ENCODE assay signal across 9 cellular contexts in the genomic region with DNA sequence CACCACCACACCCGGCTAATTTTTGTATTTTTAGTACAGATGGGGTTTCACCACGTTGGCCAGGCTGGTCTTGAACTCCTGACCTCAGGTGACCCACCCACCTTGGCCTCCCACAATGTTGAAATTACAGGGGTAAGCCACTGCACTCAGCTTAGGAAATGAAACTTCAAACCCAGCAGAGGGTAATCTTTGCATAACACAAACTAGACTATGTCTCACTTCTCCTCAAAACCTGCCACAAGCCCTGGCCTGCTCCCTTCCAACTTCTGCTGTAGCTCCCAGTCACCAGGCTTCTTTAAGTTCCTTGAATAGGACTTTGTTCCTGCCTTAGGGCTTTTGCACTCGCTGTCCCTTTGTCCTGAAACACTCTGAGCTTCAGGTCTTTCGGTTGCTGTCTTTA. TPM values are rescaled to one million over a fixed set of nuclear protein-coding genes. Genes with fewer than 3 reads are reported as not detected.
DNase-seq lines count a peak whose midpoint lies in the region; ATAC-seq and TF ChIP-seq lines count a peak whose summit lies in the region.
"Had no signal": no experiment of that assay in that cellular context is flagged by ENCODE, and none has a peak within 500 bp of the region (broad histone marks: within the 10 kb centered on the region; RNA-seq: fewer than 3 reads in every experiment).

No MANE protein-coding gene starts in this region.

- peak overlapping the region; percentile 98 for H3K27ac ChIP-seq in epithelial cell of prostate
- H3K27ac ChIP-seq in WERI-Rb-1 = no peak overlapping the region

- BruUV-seq in Calu3 (replicated peaks; lab: Mats Ljungman, UMichigan) = no TSS peak

- DNase-seq in Calu3 = no peak
- DNase-seq in epithelial cell of prostate (ENCODE audit: low read depth, low spot score) = no peak
- DNase-seq in iPS-NIHi7 (ENCODE audit: extremely low spot score) = no peak
- DNase-seq in activated gamma-delta T cell treated with Interleukin-2 at 50 U/mL for 16 hours = no peak
- DNase-seq in WERI-Rb-1 = no peak
- no peak for DNase-seq in middle frontal gyrus (ENCODE audit: extremely low spot score, low spot score)

- H3K36me3 Mint-ChIP-seq in Calu3 (ENCODE audit: insufficient read depth, unreplicated experiment) = peaks cover 10% of the 10 kb centered on the region
- H3K36me3 Mint-ChIP-seq: stimulated activated effector memory CD8-positive, alpha-beta T cell treated with anti-CD3 and anti-CD28 coated beads, Interleukin-12 subunit alpha, Interleukin-12 subunit beta, amount 100 ng/mL, for 72 hours had no signal

- no peaks in the 10 kb centered on the region for H3K27me3 Mint-ChIP-seq in Calu3 (ENCODE audit: unreplicated experiment)

- peaks cover 82% of the 10 kb centered on the region for H3K4me1 Mint-ChIP-seq in Calu3 (ENCODE audit: low read depth, unreplicated experiment)

- no peaks in the 10 kb centered on the region for H3K9me3 Mint-ChIP-seq in Calu3 (ENCODE audit: low read depth, unreplicated experiment)
- H3K9me3 Mint-ChIP-seq: stimulated activated effector memory CD8-positive, alpha-beta T cell treated with anti-CD3 and anti-CD28 coated beads, Interleukin-12 subunit alpha, Interleukin-12 subunit beta, amount 100 ng/mL, for 72 hours had no signal

- no peaks in the 10 kb centered on the region for H3K36me3 ChIP-seq in WERI-Rb-1

- no peaks in the 10 kb centered on the region for H3K9me3 ChIP-seq in WERI-Rb-1 (ENCODE audit: severe bottlenecking)

- CTCF ChIA-PET in Calu3 (lab: Charles Lee) = interaction anchor here (0.7 to 2.6 kb wide), 4 partner anchors 19 to 107 kb away, joined by 6 to 14 read pairs (median 9); a partner anchor contains a TSS

- peak overlapping the region; percentile 22 for H3K27ac Mint-ChIP-seq in Calu3 (ENCODE audit: unreplicated experiment)

- TF ChIP-seq CTCF in Calu3 (IDR thresholded peaks at IDR 0.05; ENCODE audit: unreplicated experiment) (no peak), WERI-Rb-1 (IDR thresholded peaks at IDR 0.05; ENCODE audit: low read depth, low read length) (no peak)

- ATAC-seq in GM21526 (IDR thresholded peaks at IDR 0.05; ENCODE audit: low FRiP score, unreplicated experiment) (peak; percentile 57), HG03565 (IDR thresholded peaks at IDR 0.05; ENCODE audit: unreplicated experiment) (peak; percentile 60)
- ATAC-seq: stimulated activated effector memory CD8-positive, alpha-beta T cell treated with anti-CD3 and anti-CD28 coated beads, Interleukin-12 subunit alpha, Interleukin-12 subunit beta, amount 100 ng/mL, for 72 hours had no signal

- H3K4me3 ChIP-seq in WERI-Rb-1 (ENCODE audit: low read depth, low read length) = no peak overlapping the region

- no peak overlapping the region for H3K4me3 Mint-ChIP-seq in Calu3 (ENCODE audit: low read depth, unreplicated experiment)
- H3K4me3 Mint-ChIP-seq: stimulated activated effector memory CD8-positive, alpha-beta T cell treated with anti-CD3 and anti-CD28 coated beads, Interleukin-12 subunit alpha, Interleukin-12 subunit beta, amount 100 ng/mL, for 72 hours had no signal

- no peaks in the 10 kb centered on the region for H3K27me3 ChIP-seq in WERI-Rb-1 (ENCODE audit: insufficient read depth, low read depth, severe bottlenecking)

- intact Hi-C loops in Calu3 (cut with micrococcal nuclease; ENCODE audit: unreplicated experiment) = loop anchor here (2.0 kb wide), 1 partner anchor 23 kb away; no protein-coding TSS in a partner anchor

RNA-seq across cellular contexts. Expression of a gene that starts 39.2 kb away (rescaled TPM):
- 67.3 and 73.0 TPM in 2 replicates for total RNA-seq in Calu3 (2022)

RNA-seq across cellular contexts. Expression of a gene that starts 59.7 kb away (rescaled TPM):
- 96.1 and 108 TPM in 2 replicates for total RNA-seq in Calu3 (2022)
